12 cellular contexts compared by ENCODE assay signal in the genomic region with DNA sequence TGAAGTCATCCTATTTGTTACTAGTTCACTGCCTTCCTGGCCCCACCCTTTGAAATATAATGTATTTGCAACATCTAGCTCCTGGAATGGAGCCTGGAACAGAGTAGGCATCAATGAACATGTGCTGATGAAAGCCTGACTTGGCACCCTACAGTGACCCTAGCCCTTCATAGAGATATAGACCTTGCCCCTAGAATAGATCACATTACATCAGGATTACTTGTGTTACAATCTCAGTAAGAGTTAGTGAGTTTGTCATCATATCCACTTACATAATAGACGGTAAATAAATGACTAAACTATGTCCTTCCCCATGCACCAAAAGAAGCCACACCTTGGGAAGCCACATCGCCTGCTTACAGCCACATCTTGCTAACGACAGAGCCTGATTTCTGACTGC.
DNase-seq lines count a peak whose midpoint lies in the region; ATAC-seq, FAIRE-seq and TF ChIP-seq lines count a peak whose summit lies in the region.
"Had no signal": no experiment of that assay in that cellular context is flagged by ENCODE, and none has a peak within 500 bp of the region (broad histone marks: within the 10 kb centered on the region; RNA-seq: fewer than 3 reads in every experiment).

No MANE protein-coding gene starts in this region.

- H3K4me1 ChIP-seq in liver (ENCODE audit: control insufficient read depth in 4 of 4, insufficient read depth in 4 of 4, low read length in 3 of 4): peaks cover 0 to 5% (median 1%) of the 10 kb centered on the region in 4 donors
- no peaks in the 10 kb centered on the region for H3K4me1 ChIP-seq in HepG2 (ENCODE audit: insufficient read depth, low read length)

- CTCF ChIA-PET in HepG2 (lab: Yijun Ruan, JAX; ENCODE audit: low intra/inter-chr PET ratio, low total read pairs) (no interaction called here), T-cell (lab: Charles Lee) (no interaction called here)

- no peak for TF ChIP-seq EP300 in HepG2 (IDR thresholded peaks at IDR 0.05; ENCODE audit: low read depth in 2 of 2, low read length in 2 of 2)
- no peak for TF ChIP-seq EP300 in HepG2 (CRISPR knock-in tag; IDR thresholded peaks at IDR 0.05; ENCODE audit: borderline replicate concordance)

- H3K27me3 ChIP-seq in liver (ENCODE audit: control insufficient read depth in 4 of 4, insufficient read depth in 4 of 4, low read length in 3 of 4): no peaks in the 10 kb centered on the region
- H3K27me3 ChIP-seq in HepG2 (ENCODE audit: control insufficient read depth in 1 of 2, insufficient read depth in 2 of 2, low read length in 2 of 2): 0 out of 5 replicates have a peak, but pooled peaks cover 0 to 3% of the 10 kb centered on the region in 2 experiments
- H3K27me3 ChIP-seq in bronchial epithelial cell (ENCODE audit: control insufficient read depth, insufficient read depth, low read length): no peaks in the 10 kb centered on the region
- H3K27me3 ChIP-seq: BLaER1 treated with 17β-estradiol and CSF1 and Interleukin-3, amounts not matched to agents 10 nM and 100 nM had no signal

- DNase-seq in HepG2 (ENCODE audit: low spot score): no peak
- peak; percentile 54 for DNase-seq in bronchial epithelial cell (ENCODE audit: low read depth)
- peak; percentile 24 for DNase-seq in islet precursor cell
- no peak for DNase-seq in NCI-H1436 treated with DMSO at 0.1 percent for 48 hours (lab: John Stamatoyannopoulos, UW)
- DNase-seq in T-cell: no peak
- no peak for DNase-seq in activated CD4-positive, alpha-beta T cell treated with anti-CD3 and anti-CD28 coated beads, Interleukin-2, amount 50 U/mL, for 48 hours
- DNase-seq: 8988T; CD4-positive, CD25-positive, alpha-beta regulatory T cell; DMS53 had no signal

- H2AFZ ChIP-seq in HepG2 (ENCODE audit: low read length): no peak overlapping the region

- POLR2A ChIA-PET in HepG2 (lab: Yijun Ruan, JAX): no interaction called here
- POLR2A ChIA-PET in T-cell (lab: Charles Lee): no interaction called here

- H3K9me3 Mint-ChIP-seq in T-cell: peaks cover 0 to 4% (median 0%) of the 10 kb centered on the region in 3 donors

- no peak overlapping the region for H3K4me3 Mint-ChIP-seq in T-cell
- H3K4me3 Mint-ChIP-seq: CD4-positive, CD25-positive, alpha-beta regulatory T cell had no signal

- peaks cover 0 to under 1% of the 10 kb centered on the region in 2 donors for H3K27me3 Mint-ChIP-seq in T-cell
- H3K27me3 Mint-ChIP-seq: CD4-positive, CD25-positive, alpha-beta regulatory T cell had no signal

- H3K9me3 ChIP-seq in liver (ENCODE audit: control insufficient read depth in 4 of 4, low read length in 3 of 4) (no peaks in the 10 kb centered on the region), HepG2 (ENCODE audit: low read length) (no peaks in the 10 kb centered on the region)

- intact Hi-C loops in HepG2 (cut with micrococcal nuclease; ENCODE audit: unreplicated experiment): no loop called here

- TF ChIP-seq CTCF in liver (IDR thresholded peaks at IDR 0.05; ENCODE audit: low read depth, low read length, missing input control) (no peak), HepG2 (CRISPR knock-in tag; IDR thresholded peaks at IDR 0.05) (no peak), bronchial epithelial cell (IDR thresholded peaks at IDR 0.05; ENCODE audit: insufficient read depth, low read length, severe bottlenecking) (no peak)

- in situ Hi-C loops in HepG2 (cut with HindIII; ENCODE audit: extremely low pct_ligation_motif_present, low pct_unique_long_range_greater_than_20kb): no loop called here

- no TSS peak for BruUV-seq in HepG2 (replicated peaks; lab: Mats Ljungman, UMichigan)

- 39% methylated on average over 3 of the region's 3 CpGs for WGBS in liver
- WGBS in HepG2 (ENCODE audit: low lambda C conversion rate): 29% methylated on average over 3 of the region's 3 CpGs

- peak; percentile 20 to 27 for TF ChIP-seq RAD21 in liver (IDR thresholded peaks at IDR 0.05)
- no peak for TF ChIP-seq RAD21 in HepG2 (CRISPR knock-in tag; IDR thresholded peaks at IDR 0.05)

- H3K36me3 Mint-ChIP-seq in T-cell: no peaks in the 10 kb centered on the region
- H3K36me3 Mint-ChIP-seq: CD4-positive, CD25-positive, alpha-beta regulatory T cell had no signal

- H4K20me1 ChIP-seq in HepG2 (ENCODE audit: insufficient read depth, low read length): no peaks in the 10 kb centered on the region
- H4K20me1 ChIP-seq: BLaER1 treated with 17β-estradiol and CSF1 and Interleukin-3, amounts not matched to agents 10 nM and 100 nM had no signal

- no peak overlapping the region for H3K27ac Mint-ChIP-seq in T-cell
- H3K27ac Mint-ChIP-seq: CD4-positive, CD25-positive, alpha-beta regulatory T cell had no signal

- H3K9ac ChIP-seq in liver (ENCODE audit: low read depth in 1 of 2, low read length in 2 of 2) (no peak overlapping the region), HepG2 (ENCODE audit: insufficient read depth, low read depth, low read length) (no peak overlapping the region)
- H3K9ac ChIP-seq: BLaER1 treated with 17β-estradiol and CSF1 and Interleukin-3, amounts not matched to agents 10 nM and 100 nM had no signal

- TF ChIP-seq POLR2A in HepG2 (IDR thresholded peaks at IDR 0.05; ENCODE audit: insufficient read depth in 1 of 2, low read depth in 2 of 2, low read length in 2 of 2): no peak

- H3K27ac ChIP-seq in liver (ENCODE audit: low read depth in 1 of 2, low read length in 2 of 2) (no peak overlapping the region), HepG2 (ENCODE audit: extremely low read length, insufficient read depth, low read length) (no peak overlapping the region)
- H3K27ac ChIP-seq: BLaER1 treated with 17β-estradiol and CSF1 and Interleukin-3, amounts not matched to agents 10 nM and 100 nM had no signal

- H3K36me3 ChIP-seq in liver (ENCODE audit: control insufficient read depth in 4 of 4, insufficient read depth in 3 of 4, low read depth in 1 of 4, low read length in 3 of 4): no peaks in the 10 kb centered on the region
- H3K36me3 ChIP-seq in HepG2 (replicated peaks in 1 of 2; ENCODE audit: control insufficient read depth in 1 of 2, insufficient read depth in 2 of 2, low read length in 2 of 2): no peaks in the 10 kb centered on the region
- H3K36me3 ChIP-seq in bronchial epithelial cell (ENCODE audit: control insufficient read depth, insufficient read depth, low read length): no peaks in the 10 kb centered on the region
- H3K36me3 ChIP-seq: BLaER1 treated with 17β-estradiol and CSF1 and Interleukin-3, amounts not matched to agents 10 nM and 100 nM had no signal

- H3K4me3 ChIP-seq in liver (ENCODE audit: low read depth in 1 of 3, low read length in 3 of 3) (no peak overlapping the region), HepG2 (replicated peaks in 1 of 3; ENCODE audit: insufficient read depth in 1 of 3, low read depth in 2 of 3, low read length in 3 of 3) (no peak overlapping the region), bronchial epithelial cell (ENCODE audit: low read depth, low read length) (no peak overlapping the region)
- H3K4me3 ChIP-seq: BLaER1 treated with 17β-estradiol and CSF1 and Interleukin-3, amounts not matched to agents 10 nM and 100 nM had no signal

- H3K79me2 ChIP-seq in HepG2 (ENCODE audit: insufficient read depth, low read length): no peaks in the 10 kb centered on the region

- H3K4me2 ChIP-seq in HepG2 (ENCODE audit: low read depth, low read length): no peak overlapping the region
- H3K4me2 ChIP-seq: BLaER1 treated with 17β-estradiol and CSF1 and Interleukin-3, amounts not matched to agents 10 nM and 100 nM had no signal

- H3K4me1 Mint-ChIP-seq in T-cell: no peaks in the 10 kb centered on the region
- H3K4me1 Mint-ChIP-seq: CD4-positive, CD25-positive, alpha-beta regulatory T cell had no signal

- FAIRE-seq in HepG2 (lab: Jason Lieb, UNC) (no peak), bronchial epithelial cell (lab: Jason Lieb, UNC) (peak; percentile 86)
- FAIRE-seq: H54 had no signal

- ATAC-seq in HepG2: no peak
- no peak for ATAC-seq in T-cell (replicated peaks in 1 of 4)

TF ChIP-seq in liver, 16 proteins besides CTCF, POLR2A, EP300 and RAD21 (continues in another document):
- TF ChIP-seq, protein P1, sequence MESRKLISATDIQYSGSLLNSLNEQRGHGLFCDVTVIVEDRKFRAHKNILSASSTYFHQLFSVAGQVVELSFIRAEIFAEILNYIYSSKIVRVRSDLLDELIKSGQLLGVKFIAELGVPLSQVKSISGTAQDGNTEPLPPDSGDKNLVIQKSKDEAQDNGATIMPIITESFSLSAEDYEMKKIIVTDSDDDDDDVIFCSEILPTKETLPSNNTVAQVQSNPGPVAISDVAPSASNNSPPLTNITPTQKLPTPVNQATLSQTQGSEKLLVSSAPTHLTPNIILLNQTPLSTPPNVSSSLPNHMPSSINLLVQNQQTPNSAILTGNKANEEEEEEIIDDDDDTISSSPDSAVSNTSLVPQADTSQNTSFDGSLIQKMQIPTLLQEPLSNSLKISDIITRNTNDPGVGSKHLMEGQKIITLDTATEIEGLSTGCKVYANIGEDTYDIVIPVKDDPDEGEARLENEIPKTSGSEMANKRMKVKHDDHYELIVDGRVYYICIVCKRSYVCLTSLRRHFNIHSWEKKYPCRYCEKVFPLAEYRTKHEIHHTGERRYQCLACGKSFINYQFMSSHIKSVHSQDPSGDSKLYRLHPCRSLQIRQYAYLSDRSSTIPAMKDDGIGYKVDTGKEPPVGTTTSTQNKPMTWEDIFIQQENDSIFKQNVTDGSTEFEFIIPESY (IDR thresholded peaks at IDR 0.05): peak; percentile 42
- TF ChIP-seq EGR1 (IDR thresholded peaks at IDR 0.05; ENCODE audit: low read depth in 2 of 2) (no peak), FOXA2 (IDR thresholded peaks at IDR 0.05) (no peak)

TF ChIP-seq in HepG2, 621 proteins besides CTCF, POLR2A, EP300 and RAD21 (continues in another document):
- no peak for TF ChIP-seq ZBTB7B (CRISPR knock-in tag; IDR thresholded peaks at IDR 0.05)
- TF ChIP-seq, protein P2, sequence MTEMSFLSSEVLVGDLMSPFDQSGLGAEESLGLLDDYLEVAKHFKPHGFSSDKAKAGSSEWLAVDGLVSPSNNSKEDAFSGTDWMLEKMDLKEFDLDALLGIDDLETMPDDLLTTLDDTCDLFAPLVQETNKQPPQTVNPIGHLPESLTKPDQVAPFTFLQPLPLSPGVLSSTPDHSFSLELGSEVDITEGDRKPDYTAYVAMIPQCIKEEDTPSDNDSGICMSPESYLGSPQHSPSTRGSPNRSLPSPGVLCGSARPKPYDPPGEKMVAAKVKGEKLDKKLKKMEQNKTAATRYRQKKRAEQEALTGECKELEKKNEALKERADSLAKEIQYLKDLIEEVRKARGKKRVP (CRISPR knock-in tag; IDR thresholded peaks at IDR 0.05): 0 out of 4 replicates have a peak, but pooled peaks of 1 of the 2 experiments have one; percentile 18

Comparison
In these comparisons a context has a peak if more than half of its experiments do, and no peak if none do; other contexts are left out.
1. DNase-seq: peak in bronchial epithelial cell (single experiment) and islet precursor cell (single experiment); none in HepG2 (single experiment), NCI-H1436 treated with DMSO at 0.1 percent for 48 hours (single experiment), T-cell (0 of 34) and activated CD4-positive, alpha-beta T cell treated with anti-CD3 and anti-CD28 coated beads, Interleukin-2, amount 50 U/mL, for 48 hours (0 of 2).